ENCODE assay signal across 9 cellular contexts in genomic region chr7:46776790-46777189, GRCh38.
DNase-seq lines count a peak whose midpoint lies in the region; ATAC-seq and TF ChIP-seq lines count a peak whose summit lies in the region.
"Had no signal": no experiment of that assay in that cellular context is flagged by ENCODE, and none has a peak within 500 bp of the region (broad histone marks: within the 10 kb centered on the region; RNA-seq: fewer than 3 reads in every experiment).

No MANE protein-coding gene starts in this region.

- DNase-seq in DMS 273 (lab: John Stamatoyannopoulos, UW; ENCODE audit: unreplicated experiment) (peak; percentile 59), DMS 273 treated with DMSO at 0.1 percent for 48 hours (lab: John Stamatoyannopoulos, UW) (no peak), M059J (ENCODE audit: low read depth) (peak; percentile 47), cerebellar cortex (ENCODE audit: low spot score) (peak; percentile 6), neural progenitor cell (ENCODE audit: low spot score) (no peak), NCI-H2227 treated with DMSO at 0.1 percent for 48 hours (lab: John Stamatoyannopoulos, UW) (no peak)
- no peak for DNase-seq in stimulated activated naive CD4-positive, alpha-beta T cell (lab: John Stamatoyannopoulos, UW)
- DNase-seq: 8988T had no signal

- no peaks in the 10 kb centered on the region for H3K79me2 ChIP-seq in neural progenitor cell (ENCODE audit: low read depth)

- no peaks in the 10 kb centered on the region for H3K27me3 ChIP-seq in neural progenitor cell

- no peak overlapping the region for H3K4me3 Mint-ChIP-seq in neural progenitor cell

- TF ChIP-seq CTCF in neural progenitor cell (IDR thresholded peaks at IDR 0.05) = peak; percentile 56

- H3K27ac Mint-ChIP-seq in neural progenitor cell = peak overlapping the region; percentile 44

- no peaks in the 10 kb centered on the region for H3K36me3 Mint-ChIP-seq in neural progenitor cell

- no peaks in the 10 kb centered on the region for H3K36me3 ChIP-seq in neural progenitor cell

- no peaks in the 10 kb centered on the region for H4K20me1 ChIP-seq in neural progenitor cell (ENCODE audit: low read depth)

- H3K27me3 Mint-ChIP-seq in neural progenitor cell (ENCODE audit: insufficient read depth, low read depth) = peaks cover 6% of the 10 kb centered on the region

- H3K4me1 ChIP-seq in neural progenitor cell = peaks cover 5% of the 10 kb centered on the region

- H3K4me2 ChIP-seq in neural progenitor cell = no peak overlapping the region

- no peak overlapping the region for H3K9ac ChIP-seq in neural progenitor cell

- peaks cover 5% of the 10 kb centered on the region for H3K9me3 Mint-ChIP-seq in neural progenitor cell

- no peak overlapping the region for H3K4me3 ChIP-seq in neural progenitor cell

- H3K27ac ChIP-seq in neural progenitor cell = no peak overlapping the region

- no peaks in the 10 kb centered on the region for H3K9me3 ChIP-seq in neural progenitor cell (ENCODE audit: low read depth)

- H2AFZ ChIP-seq in neural progenitor cell (replicated peaks) = no peak overlapping the region

- H3K4me1 Mint-ChIP-seq in neural progenitor cell = peaks cover 8% of the 10 kb centered on the region

- H3F3A ChIP-seq in neural progenitor cell (ENCODE audit: low read depth) = no peaks in the 10 kb centered on the region

- ATAC-seq in GM21367 (IDR thresholded peaks at IDR 0.05; ENCODE audit: unreplicated experiment) = no peak

Comparison
In these comparisons a context has a peak if more than half of its experiments do, and no peak if none do; other contexts are left out.
1. DNase-seq: peak in DMS 273 (single experiment), M059J (single experiment) and cerebellar cortex (single experiment); none in DMS 273 treated with DMSO at 0.1 percent for 48 hours (single experiment), neural progenitor cell (single experiment), NCI-H2227 treated with DMSO at 0.1 percent for 48 hours (single experiment) and stimulated activated naive CD4-positive, alpha-beta T cell (0 of 6).